In the genomic region with DNA sequence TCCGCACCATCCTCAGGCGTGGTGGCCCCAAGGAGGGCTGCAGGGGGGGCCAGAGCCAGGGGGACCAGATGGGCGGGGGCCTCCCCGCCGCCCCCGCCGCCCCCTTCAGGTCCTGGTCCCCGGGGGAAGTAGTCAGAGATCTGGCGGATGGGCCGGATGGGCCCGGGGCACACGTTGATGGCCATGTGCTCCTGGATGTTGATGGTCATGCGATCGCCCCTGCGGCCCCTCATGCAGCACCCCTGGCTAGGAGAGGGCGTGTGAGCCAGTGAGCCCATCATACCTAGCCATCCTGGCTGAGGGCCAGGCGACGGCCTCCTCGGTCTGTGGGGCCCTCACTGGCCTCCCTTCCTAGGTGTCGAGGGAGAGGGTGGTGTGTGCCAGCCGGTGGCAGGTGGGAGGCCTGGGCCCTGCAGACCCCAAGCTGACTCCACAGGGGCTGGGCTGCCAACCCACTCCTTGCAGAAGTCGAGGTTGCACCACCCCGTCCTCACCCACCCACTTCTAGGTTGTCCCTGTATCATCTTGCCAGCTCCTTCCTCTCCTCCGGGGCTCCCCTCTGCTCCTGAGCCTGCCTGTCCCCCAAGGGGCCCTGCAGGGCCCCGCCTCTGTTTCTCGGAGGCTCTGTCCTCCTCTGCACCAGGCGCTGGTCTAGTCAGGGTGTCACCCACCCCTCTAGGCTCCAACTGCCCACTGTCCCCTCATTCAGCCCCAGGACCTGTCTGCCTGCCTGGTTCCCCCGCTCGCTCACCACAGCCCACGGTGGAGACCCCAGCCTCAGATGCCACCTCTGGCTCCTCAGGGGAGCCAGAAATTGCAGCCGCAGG, we compare ENCODE assay signal across 2 cellular contexts.
TF ChIP-seq lines count a peak whose summit lies in the region.

No MANE protein-coding gene starts in this region.

TF ChIP-seq in HCT116, 20 proteins besides CTCF, POLR2A, EP300 and RAD21:
- TF ChIP-seq MAX (IDR thresholded peaks at IDR 0.05): no peak
- TF ChIP-seq CEBPB (IDR thresholded peaks at IDR 0.05; ENCODE audit: low read depth): no peak
- no peak for TF ChIP-seq EZH2phosphoT487 (IDR thresholded peaks at IDR 0.05; ENCODE audit: borderline replicate concordance)
- no peak for TF ChIP-seq ZBTB33 (IDR thresholded peaks at IDR 0.05; ENCODE audit: extremely low read depth, insufficient replicate concordance, low read length)
TF ChIP-seq in HCT116: peak in this region for 0.

TF ChIP-seq in GM12878, 131 proteins besides CTCF, POLR2A, EP300 and RAD21:
- no peak for TF ChIP-seq E2F4 (IDR thresholded peaks at IDR 0.05; ENCODE audit: low read depth, low read length)
- TF ChIP-seq HCFC1 (IDR thresholded peaks at IDR 0.05; ENCODE audit: low read length): no peak
- no peak for TF ChIP-seq ZBTB4 (CRISPR knock-in tag; IDR thresholded peaks at IDR 0.05)
- TF ChIP-seq, protein P1, sequence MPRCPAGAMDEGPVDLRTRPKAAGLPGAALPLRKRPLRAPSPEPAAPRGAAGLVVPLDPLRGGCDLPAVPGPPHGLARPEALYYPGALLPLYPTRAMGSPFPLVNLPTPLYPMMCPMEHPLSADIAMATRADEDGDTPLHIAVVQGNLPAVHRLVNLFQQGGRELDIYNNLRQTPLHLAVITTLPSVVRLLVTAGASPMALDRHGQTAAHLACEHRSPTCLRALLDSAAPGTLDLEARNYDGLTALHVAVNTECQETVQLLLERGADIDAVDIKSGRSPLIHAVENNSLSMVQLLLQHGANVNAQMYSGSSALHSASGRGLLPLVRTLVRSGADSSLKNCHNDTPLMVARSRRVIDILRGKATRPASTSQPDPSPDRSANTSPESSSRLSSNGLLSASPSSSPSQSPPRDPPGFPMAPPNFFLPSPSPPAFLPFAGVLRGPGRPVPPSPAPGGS (IDR thresholded peaks at IDR 0.05; ENCODE audit: borderline replicate concordance, insufficient read depth, low read depth, low read length, poor library complexity, severe bottlenecking): no peak
- no peak for TF ChIP-seq CHD4 (IDR thresholded peaks at IDR 0.05)
- no peak for TF ChIP-seq MEF2A (IDR thresholded peaks at IDR 0.05; ENCODE audit: insufficient read depth, low read depth, low read length)
- no peak for TF ChIP-seq RAD51 (IDR thresholded peaks at IDR 0.05)
- TF ChIP-seq RB1 (IDR thresholded peaks at IDR 0.05; ENCODE audit: borderline replicate concordance): no peak
